Comparison of ENCODE assay signal across 9 cellular contexts in the genomic region with DNA sequence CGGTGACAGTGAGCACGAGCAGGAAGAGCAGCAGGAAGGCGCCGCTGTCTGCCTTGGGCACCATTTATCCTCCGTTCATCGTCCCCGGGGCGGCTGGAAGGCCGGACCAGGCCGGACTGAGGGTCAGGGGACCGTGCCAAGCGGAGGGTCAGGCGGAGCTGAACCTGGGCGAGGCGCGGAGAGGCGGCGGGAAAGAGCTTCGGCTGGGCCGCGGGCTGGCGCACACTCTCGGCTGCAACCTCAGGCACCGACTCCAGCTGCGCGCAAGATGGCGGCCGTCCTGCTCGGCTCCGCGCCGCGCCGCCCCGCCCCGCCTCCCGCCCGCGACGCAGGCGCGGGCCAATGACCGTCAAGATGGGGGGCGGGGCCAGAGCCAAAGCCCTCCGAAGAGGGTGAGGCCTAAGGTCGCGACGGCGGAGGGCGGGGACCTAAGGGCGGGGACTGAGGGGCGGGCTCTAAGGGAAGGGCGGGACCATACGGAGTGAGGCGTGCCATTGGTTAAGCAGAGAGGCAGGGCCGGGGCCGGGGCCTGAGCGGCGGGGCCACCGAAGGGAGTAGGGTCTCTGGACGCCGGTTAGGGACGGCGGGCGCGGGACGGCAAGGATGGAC. TPM values are rescaled to one million over a fixed set of nuclear protein-coding genes. Genes with fewer than 3 reads are reported as not detected.
DNase-seq lines count a peak whose midpoint lies in the region; ATAC-seq, FAIRE-seq and TF ChIP-seq lines count a peak whose summit lies in the region.
"Had no signal": no experiment of that assay in that cellular context is flagged by ENCODE, and none has a peak within 500 bp of the region (broad histone marks: within the 10 kb centered on the region; RNA-seq: fewer than 3 reads in every experiment).

Gene DGCR2 (minus strand): TSS at position 270 of the 609 bp plus-strand sequence. CDS start 206 bp downstream, at position 64.

- BruUV-seq in HepG2 (replicated peaks; lab: Mats Ljungman, UMichigan), result no TSS peak

- TF ChIP-seq EP300 in HepG2 (IDR thresholded peaks at IDR 0.05; ENCODE audit: low read depth in 2 of 2, low read length in 2 of 2) (no peak), HepG2 (CRISPR knock-in tag; IDR thresholded peaks at IDR 0.05; ENCODE audit: borderline replicate concordance) (no peak)

- peak within 1 kb of the TSS; percentile 90 to 97 (median 97) for H3K4me3 ChIP-seq in HepG2 (replicated peaks in 1 of 3; ENCODE audit: insufficient read depth in 1 of 3, low read depth in 2 of 3, low read length in 3 of 3)

- H4K20me1 ChIP-seq in HepG2 (ENCODE audit: insufficient read depth, low read length), result peaks cover 36% of the 10 kb centered on the region

- H3K79me2 ChIP-seq in HepG2 (ENCODE audit: insufficient read depth, low read length), result peaks cover 44% of the 10 kb centered on the region

- DNase-seq in C1 segment of cervical spinal cord (lab: John Stamatoyannopoulos, UW), result peak; percentile 59 to 96 (median 90)
- peak; percentile 93 for DNase-seq in NCI-H774 (lab: John Stamatoyannopoulos, UW)
- DNase-seq in activated CD4-positive, alpha-beta T cell treated with anti-CD3 and anti-CD28 coated beads, Interleukin-2, amount 50 U/mL, for 4 hours, result peak; percentile 96
- DNase-seq in HepG2 (ENCODE audit: low spot score), result peak; percentile 91
- DNase-seq in stimulated activated CD4-positive, alpha-beta T cell treated with anti-CD3 and anti-CD28 coated beads, Interleukin-2, amount 100 ng/mL, for 48 hours, result peak; percentile 95 to 97

- H3K4me1 Mint-ChIP-seq in dendritic cell treated with granulocyte-macrophage colony-stimulating factor and Interleukin-4, amounts not matched to agents 40 ng/mL and 50 ng/mL, for 4 days (ENCODE audit: low read depth), result peaks cover 53% of the 10 kb centered on the region

- peaks cover 2 to 30% of the 10 kb centered on the region in 2 experiments; a peak in 4 of 5 replicates for H3K27me3 ChIP-seq in HepG2 (ENCODE audit: control insufficient read depth in 1 of 2, insufficient read depth in 2 of 2, low read length in 2 of 2)

- no peak for TF ChIP-seq RAD21 in HepG2 (CRISPR knock-in tag; IDR thresholded peaks at IDR 0.05)

- H3K4me2 ChIP-seq in HepG2 (ENCODE audit: low read depth, low read length), result peak within 1 kb of the TSS; percentile 99

- H3K4me1 ChIP-seq in HepG2 (ENCODE audit: insufficient read depth, low read length), result peaks cover 70% of the 10 kb centered on the region

- FAIRE-seq in HepG2 (lab: Jason Lieb, UNC), result peak; percentile 74
- FAIRE-seq: islet of Langerhans had no signal

- ATAC-seq in GM19395 (IDR thresholded peaks at IDR 0.05; ENCODE audit: unreplicated experiment), result peak; percentile 77
- ATAC-seq in HG03565 (IDR thresholded peaks at IDR 0.05; ENCODE audit: unreplicated experiment), result peak; percentile 67
- ATAC-seq in HepG2, result peak; percentile 92

- peak; percentile 63 to 94 for TF ChIP-seq POLR2A in HepG2 (IDR thresholded peaks at IDR 0.05; ENCODE audit: insufficient read depth in 1 of 2, low read depth in 2 of 2, low read length in 2 of 2)

- CTCF ChIA-PET in HepG2 (lab: Yijun Ruan, JAX; ENCODE audit: low intra/inter-chr PET ratio, low total read pairs), result no interaction called here

- H3K9me3 ChIP-seq in HepG2 (ENCODE audit: low read length), result no peaks in the 10 kb centered on the region

- peak within 1 kb of the TSS; percentile 62 for H2AFZ ChIP-seq in HepG2 (ENCODE audit: low read length)

- POLR2A ChIA-PET in HepG2 (lab: Yijun Ruan, JAX), result interaction anchor here (1.0 to 4.1 kb wide), 9 partner anchors 11 to 358 kb away, joined by 3 to 22 read pairs (median 4); partner anchors contain the start of genes C22orf39, CDC45, CLTCL1 and ESS2

- H3K36me3 Mint-ChIP-seq in dendritic cell treated with granulocyte-macrophage colony-stimulating factor and Interleukin-4, amounts not matched to agents 40 ng/mL and 50 ng/mL, for 4 days (ENCODE audit: low read depth), result peaks cover 24% of the 10 kb centered on the region

- 0% methylated on average over 12 of the region's 67 CpGs for WGBS in HepG2 (ENCODE audit: low lambda C conversion rate)

- H3K4me3 Mint-ChIP-seq in dendritic cell treated with granulocyte-macrophage colony-stimulating factor and Interleukin-4, amounts not matched to agents 40 ng/mL and 50 ng/mL, for 4 days, result peak within 1 kb of the TSS; percentile 89

- peak within 1 kb of the TSS; percentile 87 for H3K27ac ChIP-seq in HepG2 (ENCODE audit: extremely low read length, insufficient read depth, low read length)

- H3K9me3 Mint-ChIP-seq in dendritic cell treated with granulocyte-macrophage colony-stimulating factor and Interleukin-4, amounts not matched to agents 40 ng/mL and 50 ng/mL, for 4 days, result no peaks in the 10 kb centered on the region

- intact Hi-C loops in dendritic cell treated with granulocyte-macrophage colony-stimulating factor and Interleukin-4, amounts not matched to agents 40 ng/mL and 50 ng/mL, for 4 days (cut with micrococcal nuclease), result loop anchor here (1.0 to 5.0 kb wide), 3 partner anchors 22 to 170 kb away; partner anchors contain the start of genes CLTCL1, ESS2 and SLC25A1
- intact Hi-C loops in HepG2 (cut with micrococcal nuclease; ENCODE audit: unreplicated experiment), result no loop called here

- peaks cover 4 to 12% of the 10 kb centered on the region in 2 experiments; a peak in 3 of 5 replicates for H3K36me3 ChIP-seq in HepG2 (replicated peaks in 1 of 2; ENCODE audit: control insufficient read depth in 1 of 2, insufficient read depth in 2 of 2, low read length in 2 of 2)

- TF ChIP-seq CTCF in HepG2 (CRISPR knock-in tag; IDR thresholded peaks at IDR 0.05), result no peak

- in situ Hi-C loops in HepG2 (cut with HindIII; ENCODE audit: extremely low pct_ligation_motif_present, low pct_unique_long_range_greater_than_20kb), result no loop called here

- peaks cover 2% of the 10 kb centered on the region for H3K27me3 Mint-ChIP-seq in dendritic cell treated with granulocyte-macrophage colony-stimulating factor and Interleukin-4, amounts not matched to agents 40 ng/mL and 50 ng/mL, for 4 days

- peak within 1 kb of the TSS; percentile 85 for H3K27ac Mint-ChIP-seq in dendritic cell treated with granulocyte-macrophage colony-stimulating factor and Interleukin-4, amounts not matched to agents 40 ng/mL and 50 ng/mL, for 4 days

- H3K9ac ChIP-seq in HepG2 (ENCODE audit: insufficient read depth, low read depth, low read length), result peak within 1 kb of the TSS; percentile 93

TF ChIP-seq in HepG2, 621 proteins besides CTCF, POLR2A, EP300 and RAD21 (continues in another document):
- TF ChIP-seq CC2D1A (CRISPR knock-in tag; IDR thresholded peaks at IDR 0.05) (no peak), ATF4 (CRISPR knock-in tag; IDR thresholded peaks at IDR 0.05) (no peak), POLR2G (IDR thresholded peaks at IDR 0.05; ENCODE audit: low read depth, low read length) (peak; percentile 78), PCBP2 (optimal IDR thresholded peaks at IDR 0.05; ENCODE audit: low read depth, low read length, poor library complexity, severe bottlenecking) (no peak), MYNN (CRISPR knock-in tag; IDR thresholded peaks at IDR 0.05; ENCODE audit: low read depth) (no peak), YY1 (IDR thresholded peaks at IDR 0.05; ENCODE audit: insufficient read depth, insufficient replicate concordance, low read depth, low read length) (peak; percentile 95), ZNF225 (CRISPR knock-in tag; IDR thresholded peaks at IDR 0.05) (no peak), SIX1 (CRISPR knock-in tag; IDR thresholded peaks at IDR 0.05; ENCODE audit: borderline replicate concordance) (no peak), SALL1 (CRISPR knock-in tag; IDR thresholded peaks at IDR 0.05) (peak; percentile 45)
- TF ChIP-seq, protein P1, sequence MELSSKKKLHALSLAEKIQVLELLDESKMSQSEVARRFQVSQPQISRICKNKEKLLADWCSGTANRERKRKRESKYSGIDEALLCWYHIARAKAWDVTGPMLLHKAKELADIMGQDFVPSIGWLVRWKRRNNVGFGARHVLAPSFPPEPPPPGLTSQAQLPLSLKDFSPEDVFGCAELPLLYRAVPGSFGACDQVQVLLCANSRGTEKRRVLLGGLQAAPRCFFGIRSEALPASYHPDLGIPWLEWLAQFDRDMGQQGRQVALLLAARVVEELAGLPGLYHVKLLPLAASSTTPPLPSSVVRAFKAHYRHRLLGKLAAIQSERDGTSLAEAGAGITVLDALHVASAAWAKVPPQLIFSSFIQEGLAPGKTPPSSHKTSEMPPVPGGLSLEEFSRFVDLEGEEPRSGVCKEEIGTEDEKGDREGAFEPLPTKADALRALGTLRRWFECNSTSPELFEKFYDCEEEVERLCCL (CRISPR knock-in tag; IDR thresholded peaks at IDR 0.05; ENCODE audit: borderline replicate concordance), result no peak

RNA-seq across cellular contexts. Expression of gene DGCR2, which starts in this region (rescaled TPM):
- 13.1 and 35.3 TPM in 2 replicates for total RNA-seq in HepG2 (2016; rRNA removed; fragmentation: Illumina TruSeq; extraction: Trizol)
- total RNA-seq in HepG2 (2016; cell fraction: cytosol; rRNA removed; fragmentation: Illumina TruSeq; extraction: Trizol; ENCODE audit: low read depth), result 3.2 and 3.3 TPM in 2 replicates
- 11.4 and 34.3 TPM in 2 replicates for total RNA-seq in HepG2 (2016; cell fraction: insoluble cytoplasmic fraction; rRNA removed; fragmentation: Illumina TruSeq; extraction: Trizol)
- 7.2 and 7.5 TPM in 2 replicates for total RNA-seq in HepG2 (2016; cell fraction: membrane; rRNA removed; fragmentation: Illumina TruSeq; extraction: Trizol)
- 34.8 and 37.6 TPM in 2 replicates for total RNA-seq in HepG2 (2016; cell fraction: nucleus; rRNA removed; fragmentation: Illumina TruSeq; extraction: Trizol)
- polyA plus RNA-seq in HepG2 (2011; rRNA removed), result 23.1 and 27.6 TPM in 2 replicates
- polyA plus RNA-seq in HepG2 (2011; cell fraction: cytosol; rRNA removed), result 25.5 and 27.7 TPM in 2 replicates
- 29.9 and 34.4 TPM in 2 replicates for polyA plus RNA-seq in HepG2 (2011; cell fraction: nucleus; rRNA removed)
- polyA plus RNA-seq in HepG2 (2012), result 25.6 and 27.4 TPM in 2 replicates
- polyA plus RNA-seq in HepG2 (2016; cell fraction: cytosol; fragmentation: Illumina TruSeq; extraction: Trizol; ENCODE audit: low read depth), result 1.5 TPM in 2 replicates
- polyA plus RNA-seq in HepG2 (2016; cell fraction: insoluble cytoplasmic fraction; fragmentation: Illumina TruSeq; extraction: Trizol; ENCODE audit: low read depth), result 10.5 and 13.9 TPM in 2 replicates
- 3.2 and 3.5 TPM in 2 replicates for polyA plus RNA-seq in HepG2 (2016; cell fraction: membrane; fragmentation: Illumina TruSeq; extraction: Trizol; ENCODE audit: low read depth)
- 46.9 and 47.1 TPM in 2 replicates for polyA plus RNA-seq in HepG2 (2016; cell fraction: nucleus; fragmentation: Illumina TruSeq; extraction: Trizol; ENCODE audit: insufficient read depth, low read depth)
- polyA minus RNA-seq in HepG2 (2011; rRNA and poly(A)+ RNA removed; ENCODE audit: low replicate concordance), result 21.9 and 57.1 TPM in 2 replicates
- 20.8 and 23.5 TPM in 2 replicates for polyA minus RNA-seq in HepG2 (2011; cell fraction: cytosol; rRNA and poly(A)+ RNA removed)
- 18.0 and 21.3 TPM in 2 replicates for polyA minus RNA-seq in HepG2 (2011; cell fraction: nucleus; rRNA and poly(A)+ RNA removed)

Comparison
In these comparisons a context has a peak if more than half of its experiments do, and no peak if none do; other contexts are left out.
1. Peak in every context shown above with its lines: DNase-seq, ATAC-seq, H3K4me3 ChIP-seq and H3K27ac ChIP-seq.